ENCODE assay signal across 1 cellular context in genomic region chr11:116918925-116919653, GRCh38.
TF ChIP-seq lines count a peak whose summit lies in the region.

No MANE protein-coding gene starts in this region.

TF ChIP-seq in GM12878, 131 proteins besides CTCF, POLR2A, EP300 and RAD21 (continued from another document):
- no peak for TF ChIP-seq ZBTB40 (IDR thresholded peaks at IDR 0.05; ENCODE audit: borderline replicate concordance)
